ENCODE assay signal across 36 cellular contexts in genomic region chr7:49805686-49806085, GRCh38. TPM values are rescaled to one million over a fixed set of nuclear protein-coding genes. Genes with fewer than 3 reads are reported as not detected.
"Had no signal": no experiment of that assay in that cellular context is flagged by ENCODE, and none has a peak within 500 bp of the region (broad histone marks: within the 10 kb centered on the region; RNA-seq: fewer than 3 reads in every experiment).

No MANE protein-coding gene starts in this region.

- H3K27ac ChIP-seq: adrenal gland, body of pancreas, brain microvascular endothelial cell, breast epithelium, VCaP had no signal

- H3K27me3 ChIP-seq: adrenal gland, body of pancreas, brain microvascular endothelial cell, breast epithelium had no signal

- DNase-seq: activated B cell treated with CpG ODN at 0.5 μM for 24 hours; activated CD4-positive, alpha-beta memory T cell treated with anti-CD3 and anti-CD28 coated beads for 36 hours; activated CD4-positive, alpha-beta T cell treated with anti-CD3 and anti-CD28 coated beads for 4 hours; activated CD4-positive, alpha-beta T cell treated with anti-CD3 and anti-CD28 coated beads, Interleukin-2, amount 10 ng/mL, durations not matched to agents 24 days and 14 days; activated CD4-positive, alpha-beta T cell treated with anti-CD3 and anti-CD28 coated beads, Interleukin-2, amount 50 U/mL, for 1 hour; activated CD4-positive, alpha-beta T cell treated with anti-CD3 and anti-CD28 coated beads, Interleukin-2, amount 50 U/mL, for 4 hours; activated CD4-positive, CD25-positive, alpha-beta regulatory T cell treated with anti-CD3 and anti-CD28 coated beads, Interleukin-2, amount 50 U/mL, for 72 hours; activated CD8-positive, alpha-beta memory T cell treated with anti-CD3 and anti-CD28 coated beads, Interleukin-2, amount 50 U/mL, for 4 hours; activated CD8-positive, alpha-beta T cell treated with anti-CD3 and anti-CD28 coated beads for 36 hours; activated effector memory CD4-positive, alpha-beta T cell treated with anti-CD3 and anti-CD28 coated beads, Interleukin-2, amount 50 U/mL, for 16 hours; activated gamma-delta T cell treated with Interleukin-2 at 50 U/mL for 16 hours; activated naive CD4-positive, alpha-beta T cell; activated naive CD4-positive, alpha-beta T cell treated with anti-CD3 and anti-CD28 coated beads for 36 hours; activated naive CD4-positive, alpha-beta T cell treated with anti-CD3 and anti-CD28 coated beads, Interleukin-2, amount 50 U/mL, for 16 hours; activated naive CD8-positive, alpha-beta T cell treated with anti-CD3 and anti-CD28 coated beads for 36 hours; activated T-cell treated with anti-CD3 and anti-CD28 coated beads for 4 hours; activated T-cell treated with anti-CD3 and anti-CD28 coated beads, Interleukin-2, amount 50 U/mL, for 1 hour; activated T-cell treated with anti-CD3 and anti-CD28 coated beads, Interleukin-2, amount 50 U/mL, for 4 hours; activated T-cell treated with anti-CD3 and anti-CD28 coated beads, Interleukin-2, amount 50 U/mL, for 72 hours; adrenal gland; amniotic stem cell; aorta; body of pancreas; brain microvascular endothelial cell; central memory CD4-positive, alpha-beta T cell; cerebellar nuclear complex; T-helper 1 cell; T-helper 2 cell; T-helper 9 cell had no signal

- ATAC-seq: activated CD8-positive, alpha-beta T cell treated with anti-CD3 and anti-CD28 coated beads for 36 hours; activated naive CD4-positive, alpha-beta T cell treated with anti-CD3 and anti-CD28 coated beads, Interleukin-2, amount 50 U/mL, for 72 hours; activated T-cell treated with anti-CD3 and anti-CD28 coated beads, Interleukin-2, amount 50 U/mL, for 4 hours; activated T-cell treated with anti-CD3 and anti-CD28 coated beads, Interleukin-2, amount 50 U/mL, for 72 hours; activated T-helper 17 cell treated with anti-CD3 and anti-CD28 coated beads, Interleukin-2, amount 50 U/mL, for 72 hours; body of pancreas had no signal

- H3K9me3 ChIP-seq: adrenal gland, body of pancreas, breast epithelium had no signal

- H3K4me3 ChIP-seq: adrenal gland, body of pancreas, breast epithelium had no signal

- H3K36me3 ChIP-seq: adrenal gland, brain microvascular endothelial cell, breast epithelium had no signal

- H3K4me1 ChIP-seq: adrenal gland, body of pancreas, breast epithelium had no signal

RNA-seq across cellular contexts. Expression of gene VWC2, which starts 32.2 kb away (rescaled TPM):
- total RNA-seq: activated B cell treated with CpG ODN at 0.5 μM for 24 hours; activated CD4-positive, alpha-beta memory T cell treated with anti-CD3 and anti-CD28 coated beads for 36 hours; activated CD4-positive, alpha-beta T cell treated with anti-CD3 and anti-CD28 coated beads, Interleukin-2, amount 10 ng/mL, durations not matched to agents 24 days and 14 days; activated CD8-positive, alpha-beta memory T cell treated with anti-CD3 and anti-CD28 coated beads for 36 hours; activated CD8-positive, alpha-beta T cell treated with anti-CD3 and anti-CD28 coated beads for 36 hours; activated naive CD4-positive, alpha-beta T cell treated with anti-CD3 and anti-CD28 coated beads for 36 hours; activated naive CD4-positive, alpha-beta T cell treated with anti-CD3 and anti-CD28 coated beads, Interleukin-2, amount 50 U/mL, for 72 hours; activated naive CD8-positive, alpha-beta T cell treated with anti-CD3 and anti-CD28 coated beads for 36 hours; activated T-cell treated with anti-CD3 and anti-CD28 coated beads, Interleukin-2, amount 50 U/mL, for 4 hours; activated T-cell treated with anti-CD3 and anti-CD28 coated beads, Interleukin-2, amount 50 U/mL, for 72 hours; activated T-helper 1 cell treated with anti-CD3 and anti-CD28 coated beads, Interleukin-12 subunit alpha, Interleukin-12 subunit beta, Interleukin-2, Interleukin-4 antibody, amounts not matched to agents 30 ng/mL and 10 ng/mL and 1 ng/mL, durations not matched to agents 14 hours and 24 hours and 36 hours; activated T-helper 17 cell treated with anti-CD3 and anti-CD28 coated beads, Interleukin-2, amount 50 U/mL, for 72 hours; aorta; astrocyte; body of pancreas had no signal
